21 cellular contexts compared by ENCODE assay signal in genomic region chrX:66399273-66399672, GRCh38.
"Had no signal": no experiment of that assay in that cellular context is flagged by ENCODE, and none has a peak within 500 bp of the region (broad histone marks: within the 10 kb centered on the region; RNA-seq: fewer than 3 reads in every experiment).

No MANE protein-coding gene starts in this region.

- ATAC-seq: left ventricle myocardium superior; mucosa of descending colon; naive thymus-derived CD4-positive, alpha-beta T cell; sciatic nerve; stimulated activated effector memory CD8-positive, alpha-beta T cell treated with anti-CD3 and anti-CD28 coated beads, Interleukin-12 subunit alpha, Interleukin-12 subunit beta, amount 100 ng/mL, for 72 hours had no signal

- H3K27me3 ChIP-seq: neural progenitor cell, right atrium auricular region, stomach, thyroid gland, vagina had no signal

- H3K4me1 ChIP-seq: neural progenitor cell, prostate gland, right atrium auricular region, stomach, thyroid gland, vagina had no signal

- H3K36me3 ChIP-seq: neural progenitor cell, prostate gland, right atrium auricular region, stomach, thyroid gland, vagina had no signal

- H3K4me3 ChIP-seq: lung, mucosa of descending colon, neural progenitor cell, prostate gland, right atrium auricular region, stomach, thyroid gland, vagina had no signal

- H2AFZ ChIP-seq: neural progenitor cell had no signal

- DNase-seq: cortex of kidney; hypothalamus; immature natural killer cell; islet precursor cell; left ventricle myocardium superior; mucosa of descending colon; naive thymus-derived CD4-positive, alpha-beta T cell; stimulated activated CD4-positive, alpha-beta T cell treated with anti-CD3 and anti-CD28 coated beads, Interleukin-2, amount 100 ng/mL, for 24 hours; stimulated activated CD4-positive, alpha-beta T cell treated with anti-CD3 and anti-CD28 coated beads, Interleukin-4, amount 100 ng/mL, for 24 hours; stimulated activated naive CD4-positive, alpha-beta T cell treated with Interleukin-2 at 50 U/mL for 16 hours; stomach; thyroid gland; trophoblast cell had no signal

- H3K9ac ChIP-seq: neural progenitor cell had no signal

- H3K9me3 ChIP-seq: mucosa of descending colon, prostate gland, thyroid gland, vagina had no signal

- H3K4me2 ChIP-seq: neural progenitor cell had no signal

- FAIRE-seq: frontal cortex had no signal

- H3K27ac ChIP-seq: neural progenitor cell, prostate gland, right atrium auricular region, stomach, thyroid gland, vagina had no signal
